22 cellular contexts compared by ENCODE assay signal in the genomic region with DNA sequence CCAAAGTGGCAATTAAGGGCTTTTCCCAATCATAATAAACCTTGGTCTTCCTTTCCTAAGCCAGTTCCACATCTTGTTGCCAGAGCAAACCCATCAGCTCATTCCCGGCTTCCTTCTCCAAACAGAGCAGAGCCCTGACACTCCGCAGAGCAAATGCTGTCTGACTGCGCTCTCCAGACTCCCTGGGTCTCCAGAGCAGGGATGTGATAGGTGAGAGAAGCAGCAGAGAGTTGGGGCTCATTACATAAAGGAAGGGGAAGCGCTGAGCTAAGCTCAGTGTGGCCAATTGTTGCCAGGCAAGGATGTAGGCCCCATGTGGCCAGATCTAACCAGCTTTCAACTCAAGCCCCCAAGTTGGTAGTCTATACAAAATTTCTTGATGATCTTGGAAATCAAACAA. TPM values are rescaled to one million over a fixed set of nuclear protein-coding genes. Genes with fewer than 3 reads are reported as not detected.
DNase-seq lines count a peak whose midpoint lies in the region; ATAC-seq, FAIRE-seq and TF ChIP-seq lines count a peak whose summit lies in the region.
"Had no signal": no experiment of that assay in that cellular context is flagged by ENCODE, and none has a peak within 500 bp of the region (broad histone marks: within the 10 kb centered on the region; RNA-seq: fewer than 3 reads in every experiment).

No MANE protein-coding gene starts in this region.

- H3K18ac ChIP-seq in H1 (ENCODE audit: extremely low read depth, low read length), result no peak overlapping the region

- no peaks in the 10 kb centered on the region for H3K9me2 ChIP-seq in Karpas-422 (replicated peaks; ENCODE audit: insufficient read depth, low read length)

- WGBS in HepG2 (ENCODE audit: low lambda C conversion rate), result 59% methylated on average over 4 of the region's 4 CpGs
- WGBS in right lobe of liver (ENCODE audit: insufficient coverage, low coverage, low lambda C conversion rate, missing lambda C conversion rate), result 50% methylated on average over 2 of the region's 4 CpGs
- 91% methylated on average over 4 of the region's 4 CpGs; no CpG with 5 or more reads in 1 of the 2 experiments for WGBS in H1 (ENCODE audit: extremely low coverage in 1 of 2, insufficient coverage in 1 of 2, insufficient read length in 1 of 2, insufficient replicate concordance in 2 of 2, low coverage in 1 of 2, low lambda C conversion rate in 2 of 2, missing lambda C conversion rate in 1 of 2), 2 experiments

- H4K91ac ChIP-seq in H1 (replicated peaks; ENCODE audit: insufficient read length, low read length), result no peak overlapping the region

- TF ChIP-seq POLR2A in HepG2 (IDR thresholded peaks at IDR 0.05; ENCODE audit: insufficient read depth in 1 of 2, low read depth in 2 of 2, low read length in 2 of 2) (no peak), right lobe of liver (IDR thresholded peaks at IDR 0.05) (no peak), H1 (IDR thresholded peaks at IDR 0.05; ENCODE audit: control extremely low read depth in 1 of 2, low read depth in 2 of 2, low read length in 2 of 2) (no peak)

- no peak overlapping the region for H3K56ac ChIP-seq in H1 (replicated peaks; ENCODE audit: insufficient read length, low read depth, low read length)

- H4K5ac ChIP-seq in H1 (ENCODE audit: insufficient read length, low read depth, low read length), result no peak overlapping the region

- H3K79me1 ChIP-seq in H1 (ENCODE audit: low read depth, low read length), result no peaks in the 10 kb centered on the region

- H3K9ac ChIP-seq in HepG2 (ENCODE audit: insufficient read depth, low read depth, low read length) (no peak overlapping the region), Karpas-422 (ENCODE audit: low read length) (peak overlapping the region; percentile 50), H1 (replicated peaks in 1 of 4; ENCODE audit: extremely low read depth in 1 of 4, low read depth in 3 of 4, low read length in 3 of 4) (no peak overlapping the region)
- H3K9ac ChIP-seq: GM23248 had no signal

- no peak overlapping the region for H2BK15ac ChIP-seq in H1 (ENCODE audit: low read length)

- H3K4me2 ChIP-seq in HepG2 (ENCODE audit: low read depth, low read length), result peak overlapping the region; percentile 21; the same call in 1 of the 2 replicates
- H3K4me2 ChIP-seq in Karpas-422 (ENCODE audit: low read depth, low read length, poor library complexity, severe bottlenecking), result peak overlapping the region; percentile 66
- H3K4me2 ChIP-seq in H1 (ENCODE audit: insufficient read depth in 1 of 2, low read depth in 2 of 2, low read length in 2 of 2), result no peak overlapping the region
- H3K4me2 ChIP-seq in osteoblast (ENCODE audit: insufficient read depth, low read length), result no peak overlapping the region

- no peak overlapping the region for H2BK120ac ChIP-seq in H1 (replicated peaks; ENCODE audit: low read depth, low read length)

- peaks cover 2% of the 10 kb centered on the region; the same call in 1 of the 2 replicates for H3K23me2 ChIP-seq in H1 (ENCODE audit: low read depth, low read length)

- no peak for TF ChIP-seq RAD21 in HepG2 (CRISPR knock-in tag; IDR thresholded peaks at IDR 0.05)
- no peak for TF ChIP-seq RAD21 in H1 (IDR thresholded peaks at IDR 0.05 in 1 of 2, conservative IDR thresholded peaks at IDR 0.05 in 1 of 2; ENCODE audit: low read depth in 2 of 2, low read length in 2 of 2)

- H2BK12ac ChIP-seq in H1 (ENCODE audit: low read depth, low read length), result no peak overlapping the region

- no peak overlapping the region for H2AK5ac ChIP-seq in H1 (ENCODE audit: low read depth, low read length)

- in situ Hi-C loops in HepG2 (cut with HindIII; ENCODE audit: extremely low pct_ligation_motif_present, low pct_unique_long_range_greater_than_20kb), result no loop called here

- H3K14ac ChIP-seq in H1 (ENCODE audit: insufficient read length), result no peak overlapping the region

- H3K23ac ChIP-seq in H1 (ENCODE audit: insufficient read length), result no peak overlapping the region

- intact Hi-C loops in HepG2 (cut with micrococcal nuclease; ENCODE audit: unreplicated experiment) (no loop called here), right lobe of liver (cut with DNase I) (no loop called here)

- no peaks in the 10 kb centered on the region for H4K20me1 ChIP-seq in HepG2 (ENCODE audit: insufficient read depth, low read length)
- H4K20me1 ChIP-seq in Karpas-422 (ENCODE audit: insufficient read depth, low read depth, low read length), result no peaks in the 10 kb centered on the region
- H4K20me1 ChIP-seq in H1 (replicated peaks in 1 of 2; ENCODE audit: control insufficient read depth in 1 of 2, insufficient read depth in 2 of 2, low read length in 2 of 2), result no peaks in the 10 kb centered on the region
- H4K20me1 ChIP-seq in osteoblast (ENCODE audit: insufficient read depth, low read length), result no peaks in the 10 kb centered on the region

- CTCF ChIA-PET in HepG2 (lab: Yijun Ruan, JAX; ENCODE audit: low intra/inter-chr PET ratio, low total read pairs), result no interaction called here
- CTCF ChIA-PET in H1 (lab: Charles Lee; ENCODE audit: partially characterized antibody), result interaction anchor here (1.0 to 2.0 kb wide), 6 partner anchors 8 to 106 kb away, joined by 3 to 7 read pairs (median 4); no protein-coding TSS in a partner anchor

- H3K4me1 ChIP-seq in HepG2 (ENCODE audit: insufficient read depth, low read length) (peaks cover 13% of the 10 kb centered on the region), right lobe of liver (no peaks in the 10 kb centered on the region), Karpas-422 (ENCODE audit: low read length) (peaks cover 35% of the 10 kb centered on the region), H1 (replicated peaks in 1 of 4; ENCODE audit: control insufficient read depth in 3 of 4, insufficient read depth in 4 of 4, low read length in 3 of 4) (peaks cover 0 to 5% (median 0%) of the 10 kb centered on the region in 4 experiments; a peak in 1 of 7 replicates), osteoblast (ENCODE audit: insufficient read depth, low read length) (no peaks in the 10 kb centered on the region)
- H3K4me1 ChIP-seq: HAP-1 had no signal

- no peaks in the 10 kb centered on the region for H3K79me2 ChIP-seq in HepG2 (ENCODE audit: insufficient read depth, low read length)
- H3K79me2 ChIP-seq in Karpas-422 (ENCODE audit: low read length), result no peaks in the 10 kb centered on the region
- no peaks in the 10 kb centered on the region for H3K79me2 ChIP-seq in H1 (ENCODE audit: control insufficient read depth in 1 of 2, insufficient read depth in 2 of 2, low read length in 2 of 2)
- no peaks in the 10 kb centered on the region for H3K79me2 ChIP-seq in osteoblast (ENCODE audit: insufficient read depth, low read length)

- H3K4ac ChIP-seq in H1 (replicated peaks; ENCODE audit: insufficient read length, low read depth, low read length), result no peak overlapping the region

- TF ChIP-seq EP300 in HepG2 (IDR thresholded peaks at IDR 0.05; ENCODE audit: low read depth in 2 of 2, low read length in 2 of 2) (no peak), HepG2 (CRISPR knock-in tag; IDR thresholded peaks at IDR 0.05; ENCODE audit: borderline replicate concordance) (no peak), H1 (IDR thresholded peaks at IDR 0.05; ENCODE audit: borderline replicate concordance in 1 of 2, low read depth in 2 of 2, low read length in 2 of 2) (no peak)

- no TSS peak for BruUV-seq in HepG2 (replicated peaks; lab: Mats Ljungman, UMichigan)

- no peak for DNase-seq in HepG2 (ENCODE audit: low spot score)
- no peak for DNase-seq in right lobe of liver
- peak; percentile 53 for DNase-seq in Karpas-422
- DNase-seq in H1 (ENCODE audit: low read depth in 1 of 2, low spot score in 2 of 2), result no peak
- DNase-seq in osteoblast (ENCODE audit: insufficient read length, low spot score, missing footprints), result no peak
- no peak for DNase-seq in globus pallidus (ENCODE audit: low spot score)
- DNase-seq in T-helper 2 cell, result no peak
- DNase-seq: C1 segment of cervical spinal cord; CD4-positive, alpha-beta memory T cell; COR-L47; DMS153; GM23248; HFFc6 had no signal

- FAIRE-seq in HepG2 (lab: Jason Lieb, UNC) (no peak), H1 (lab: Jason Lieb, UNC) (no peak)
- FAIRE-seq: G401.6, GM12892, GM19239, H54 had no signal

- H4K8ac ChIP-seq in H1 (ENCODE audit: extremely low read depth, insufficient read depth, low read length), result no peak overlapping the region

- H2BK20ac ChIP-seq in H1 (ENCODE audit: low read length), result no peak overlapping the region

- H3K4me3 ChIP-seq in HepG2 (replicated peaks in 1 of 3; ENCODE audit: insufficient read depth in 1 of 3, low read depth in 2 of 3, low read length in 3 of 3), result no peak overlapping the region
- no peak overlapping the region for H3K4me3 ChIP-seq in right lobe of liver
- peak overlapping the region; percentile 15; the same call in 1 of the 2 replicates for H3K4me3 ChIP-seq in Karpas-422 (ENCODE audit: low read length)
- H3K4me3 ChIP-seq in H1 (ENCODE audit: extremely low read depth in 1 of 4, insufficient read depth in 2 of 4, low read depth in 3 of 4, low read length in 4 of 4), result no peak overlapping the region
- H3K4me3 ChIP-seq in osteoblast (ENCODE audit: insufficient read depth, low read length), result no peak overlapping the region
- H3K4me3 ChIP-seq: GM23248, HAP-1 had no signal

- POLR2A ChIA-PET in HepG2 (lab: Yijun Ruan, JAX), result no interaction called here
- POLR2A ChIA-PET in H1 (lab: Charles Lee; ENCODE audit: partially characterized antibody), result no interaction called here

- no peaks in the 10 kb centered on the region for H3K27me3 ChIP-seq in HepG2 (ENCODE audit: control insufficient read depth in 1 of 2, insufficient read depth in 2 of 2, low read length in 2 of 2)
- H3K27me3 ChIP-seq in right lobe of liver, result no peaks in the 10 kb centered on the region
- H3K27me3 ChIP-seq in Karpas-422 (ENCODE audit: low read length), result no peaks in the 10 kb centered on the region; the same call in 1 of the 2 replicates
- H3K27me3 ChIP-seq in H1 (replicated peaks in 1 of 4; ENCODE audit: control insufficient read depth in 3 of 4, extremely low read depth in 1 of 4, insufficient read depth in 3 of 4, low read length in 3 of 4), result no peaks in the 10 kb centered on the region
- H3K27me3 ChIP-seq in osteoblast (ENCODE audit: insufficient read depth, low read length), result no peaks in the 10 kb centered on the region

- H2BK5ac ChIP-seq in H1 (ENCODE audit: low read depth, low read length), result no peak overlapping the region

- ATAC-seq in HepG2 (peak; percentile 53), right lobe of liver (no peak), GM18498 (IDR thresholded peaks at IDR 0.05; ENCODE audit: unreplicated experiment) (no peak)

- H2AFZ ChIP-seq in HepG2 (ENCODE audit: low read length) (no peak overlapping the region), Karpas-422 (ENCODE audit: low read length) (peak overlapping the region; percentile 60), H1 (ENCODE audit: low read length) (peak overlapping the region; percentile 50; the same call in 1 of the 2 replicates), osteoblast (ENCODE audit: low read length) (peak overlapping the region; percentile 62)
- H2AFZ ChIP-seq: GM23248 had no signal

- H3K27ac ChIP-seq in HepG2 (ENCODE audit: extremely low read length, insufficient read depth, low read length) (no peak overlapping the region), right lobe of liver (no peak overlapping the region), Karpas-422 (ENCODE audit: low read length) (peak overlapping the region; percentile 88), H1 (ENCODE audit: low read depth, low read length) (no peak overlapping the region), osteoblast (ENCODE audit: low read depth, low read length) (no peak overlapping the region)
- H3K27ac ChIP-seq: GM23248 had no signal

- peaks cover 12% of the 10 kb centered on the region for H3K9me3 ChIP-seq in HepG2 (ENCODE audit: low read length)
- H3K9me3 ChIP-seq in right lobe of liver, result no peaks in the 10 kb centered on the region
- H3K9me3 ChIP-seq in Karpas-422 (ENCODE audit: low read length), result peaks cover 8% of the 10 kb centered on the region
- no peaks in the 10 kb centered on the region; a peak in 1 of 4 replicates for H3K9me3 ChIP-seq in H1 (ENCODE audit: insufficient read depth in 2 of 2, low read depth in 1 of 2, low read length in 1 of 2)
- no peaks in the 10 kb centered on the region for H3K9me3 ChIP-seq in osteoblast (ENCODE audit: low read depth, low read length)
- H3K9me3 ChIP-seq: HAP-1 had no signal

- H3K36me3 ChIP-seq in HepG2 (replicated peaks in 1 of 2; ENCODE audit: control insufficient read depth in 1 of 2, insufficient read depth in 2 of 2, low read length in 2 of 2) (no peaks in the 10 kb centered on the region), right lobe of liver (peaks cover 0 to 2% (median 0%) of the 10 kb centered on the region in 4 donors), Karpas-422 (ENCODE audit: insufficient read depth, low read length) (no peaks in the 10 kb centered on the region; the same call in 1 of the 2 replicates), H1 (ENCODE audit: control insufficient read depth in 2 of 4, insufficient read depth in 4 of 4, low read length in 3 of 4) (no peaks in the 10 kb centered on the region), osteoblast (ENCODE audit: insufficient read depth, low read length) (no peaks in the 10 kb centered on the region)
- H3K36me3 ChIP-seq: HAP-1 had no signal

- TF ChIP-seq CTCF in HepG2 (CRISPR knock-in tag; IDR thresholded peaks at IDR 0.05) (no peak), right lobe of liver (IDR thresholded peaks at IDR 0.05) (no peak), H1 (IDR thresholded peaks at IDR 0.05; ENCODE audit: control extremely low read depth in 1 of 3, insufficient read depth in 1 of 3, low read depth in 1 of 3, low read length in 3 of 3) (no peak), osteoblast (IDR thresholded peaks at IDR 0.05; ENCODE audit: extremely low read depth, low read depth, low read length) (no peak)

RNA-seq across cellular contexts. Expression of a gene that starts 36.2 kb away (rescaled TPM):
- total RNA-seq in HepG2 (2016; rRNA removed; fragmentation: Illumina TruSeq; extraction: Trizol), result not detected in 2 replicates
- not detected in 2 replicates for total RNA-seq in HepG2 (2016; cell fraction: cytosol; rRNA removed; fragmentation: Illumina TruSeq; extraction: Trizol; ENCODE audit: low read depth)
- not detected in 2 replicates for total RNA-seq in HepG2 (2016; cell fraction: insoluble cytoplasmic fraction; rRNA removed; fragmentation: Illumina TruSeq; extraction: Trizol)
- not detected in 2 replicates for total RNA-seq in HepG2 (2016; cell fraction: membrane; rRNA removed; fragmentation: Illumina TruSeq; extraction: Trizol)
- not detected in 2 replicates for total RNA-seq in HepG2 (2016; cell fraction: nucleus; rRNA removed; fragmentation: Illumina TruSeq; extraction: Trizol)
- 0.03 TPM in 2 replicates for polyA plus RNA-seq in HepG2 (2011; rRNA removed)
- polyA plus RNA-seq in HepG2 (2011; cell fraction: cytosol; rRNA removed), result not detected in 2 replicates
- 0.24 TPM in 1 of 2 replicates, not detected in the other for polyA plus RNA-seq in HepG2 (2011; cell fraction: nucleus; rRNA removed)
- 0.04 and 0.09 TPM in 2 replicates for polyA plus RNA-seq in HepG2 (2012)
- polyA plus RNA-seq in HepG2 (2016; cell fraction: cytosol; fragmentation: Illumina TruSeq; extraction: Trizol; ENCODE audit: low read depth), result not detected in 2 replicates
- polyA plus RNA-seq in HepG2 (2016; cell fraction: insoluble cytoplasmic fraction; fragmentation: Illumina TruSeq; extraction: Trizol; ENCODE audit: low read depth), result not detected in 2 replicates
- polyA plus RNA-seq in HepG2 (2016; cell fraction: membrane; fragmentation: Illumina TruSeq; extraction: Trizol; ENCODE audit: low read depth), result not detected in 2 replicates
- not detected in 2 replicates for polyA plus RNA-seq in HepG2 (2016; cell fraction: nucleus; fragmentation: Illumina TruSeq; extraction: Trizol; ENCODE audit: insufficient read depth, low read depth)
- 2.0 TPM in 1 of 2 replicates, not detected in the other for polyA minus RNA-seq in HepG2 (2011; rRNA and poly(A)+ RNA removed; ENCODE audit: low replicate concordance)
- not detected in 2 replicates for polyA minus RNA-seq in HepG2 (2011; cell fraction: cytosol; rRNA and poly(A)+ RNA removed)
- polyA minus RNA-seq in HepG2 (2011; cell fraction: nucleus; rRNA and poly(A)+ RNA removed), result 0.13 TPM in 1 of 2 replicates, not detected in the other
- not detected for total RNA-seq in right lobe of liver
- total RNA-seq in Karpas-422 (2014; rRNA removed; shearing (Covaris generic); ENCODE audit: low replicate concordance), result not detected in 2 replicates
- not detected in 2 replicates for total RNA-seq in H1 (2021; fragmentation: NEBNext Ultra II Directional; extraction: Animal tissue kit (Norgen Biotek cat#: 25700))
- polyA plus RNA-seq in H1 (2011; rRNA removed), result 0.05 TPM in 1 of 2 replicates, not detected in the other
- not detected for polyA plus RNA-seq in H1 (2011; cell fraction: cytosol; rRNA removed)
- not detected for polyA plus RNA-seq in H1 (2011; cell fraction: nucleus; rRNA removed)
- 0.20 to 0.35 TPM (median 0.22 TPM) in 4 replicates for polyA plus RNA-seq in H1 (2012, experiment 1 of 2)
- 0.04 TPM for polyA plus RNA-seq in H1 (2012, experiment 2 of 2)
- polyA plus RNA-seq in H1 (2013, experiment 1 of 2), result 0.02 TPM
- not detected for polyA plus RNA-seq in H1 (2013, experiment 2 of 2)
- not detected in 2 replicates for polyA minus RNA-seq in H1 (2011; rRNA and poly(A)+ RNA removed)
- polyA minus RNA-seq in H1 (2011; cell fraction: cytosol; rRNA and poly(A)+ RNA removed), result not detected
- polyA minus RNA-seq in H1 (2011; cell fraction: nucleus; rRNA and poly(A)+ RNA removed), result not detected
- under 0.01 TPM in 1 of 2 replicates, not detected in the other for total RNA-seq in osteoblast
- total RNA-seq: A172; CD4-positive, alpha-beta memory T cell; GM23248 had no signal
- polyA plus RNA-seq: BJ had no signal

RNA-seq across cellular contexts. Expression of a gene that starts 43.0 kb away (rescaled TPM):
- total RNA-seq in HepG2 (2016; rRNA removed; fragmentation: Illumina TruSeq; extraction: Trizol), result not detected in 2 replicates
- not detected in 2 replicates for total RNA-seq in HepG2 (2016; cell fraction: cytosol; rRNA removed; fragmentation: Illumina TruSeq; extraction: Trizol; ENCODE audit: low read depth)
- total RNA-seq in HepG2 (2016; cell fraction: insoluble cytoplasmic fraction; rRNA removed; fragmentation: Illumina TruSeq; extraction: Trizol), result not detected in 2 replicates
- not detected in 2 replicates for total RNA-seq in HepG2 (2016; cell fraction: membrane; rRNA removed; fragmentation: Illumina TruSeq; extraction: Trizol)
- not detected in 2 replicates for total RNA-seq in HepG2 (2016; cell fraction: nucleus; rRNA removed; fragmentation: Illumina TruSeq; extraction: Trizol)
- polyA plus RNA-seq in HepG2 (2011; rRNA removed), result not detected in 2 replicates
- not detected in 2 replicates for polyA plus RNA-seq in HepG2 (2011; cell fraction: cytosol; rRNA removed)
- not detected in 2 replicates for polyA plus RNA-seq in HepG2 (2011; cell fraction: nucleus; rRNA removed)
- not detected in 2 replicates for polyA plus RNA-seq in HepG2 (2012)
- not detected in 2 replicates for polyA plus RNA-seq in HepG2 (2016; cell fraction: cytosol; fragmentation: Illumina TruSeq; extraction: Trizol; ENCODE audit: low read depth)
- not detected in 2 replicates for polyA plus RNA-seq in HepG2 (2016; cell fraction: insoluble cytoplasmic fraction; fragmentation: Illumina TruSeq; extraction: Trizol; ENCODE audit: low read depth)
- not detected in 2 replicates for polyA plus RNA-seq in HepG2 (2016; cell fraction: membrane; fragmentation: Illumina TruSeq; extraction: Trizol; ENCODE audit: low read depth)
- not detected in 2 replicates for polyA plus RNA-seq in HepG2 (2016; cell fraction: nucleus; fragmentation: Illumina TruSeq; extraction: Trizol; ENCODE audit: insufficient read depth, low read depth)
- polyA minus RNA-seq in HepG2 (2011; rRNA and poly(A)+ RNA removed; ENCODE audit: low replicate concordance), result not detected in 2 replicates
- not detected in 2 replicates for polyA minus RNA-seq in HepG2 (2011; cell fraction: cytosol; rRNA and poly(A)+ RNA removed)
- not detected in 2 replicates for polyA minus RNA-seq in HepG2 (2011; cell fraction: nucleus; rRNA and poly(A)+ RNA removed)
- total RNA-seq in right lobe of liver, result not detected
- total RNA-seq in Karpas-422 (2014; rRNA removed; shearing (Covaris generic); ENCODE audit: low replicate concordance), result not detected in 2 replicates
- total RNA-seq in H1 (2021; fragmentation: NEBNext Ultra II Directional; extraction: Animal tissue kit (Norgen Biotek cat#: 25700)), result not detected in 2 replicates
- polyA plus RNA-seq in H1 (2011; rRNA removed), result not detected in 2 replicates
- polyA plus RNA-seq in H1 (2011; cell fraction: cytosol; rRNA removed), result not detected
- not detected for polyA plus RNA-seq in H1 (2011; cell fraction: nucleus; rRNA removed)
- not detected in 4 replicates for polyA plus RNA-seq in H1 (2012, experiment 1 of 2)
- polyA plus RNA-seq in H1 (2012, experiment 2 of 2), result not detected
- 0.12 TPM for polyA plus RNA-seq in H1 (2013, experiment 1 of 2)
- 0.13 TPM for polyA plus RNA-seq in H1 (2013, experiment 2 of 2)
- polyA minus RNA-seq in H1 (2011; rRNA and poly(A)+ RNA removed), result not detected in 2 replicates
- polyA minus RNA-seq in H1 (2011; cell fraction: cytosol; rRNA and poly(A)+ RNA removed), result not detected
- polyA minus RNA-seq in H1 (2011; cell fraction: nucleus; rRNA and poly(A)+ RNA removed), result not detected
- total RNA-seq in osteoblast, result not detected in 2 replicates
- total RNA-seq: A172; A673; CD4-positive, alpha-beta memory T cell; GM23248; HFFc6 had no signal
- polyA plus RNA-seq: BJ; CD4-positive, alpha-beta memory T cell; GM23248 had no signal

Comparison
In these comparisons a context has a peak if more than half of its experiments do, and no peak if none do; other contexts are left out.
1. H3K4me2 ChIP-seq: peak in HepG2 (single experiment) and Karpas-422 (single experiment); none in H1 (0 of 2) and osteoblast (single experiment).